Comparison of ENCODE assay signal across 23 cellular contexts in the genomic region with DNA sequence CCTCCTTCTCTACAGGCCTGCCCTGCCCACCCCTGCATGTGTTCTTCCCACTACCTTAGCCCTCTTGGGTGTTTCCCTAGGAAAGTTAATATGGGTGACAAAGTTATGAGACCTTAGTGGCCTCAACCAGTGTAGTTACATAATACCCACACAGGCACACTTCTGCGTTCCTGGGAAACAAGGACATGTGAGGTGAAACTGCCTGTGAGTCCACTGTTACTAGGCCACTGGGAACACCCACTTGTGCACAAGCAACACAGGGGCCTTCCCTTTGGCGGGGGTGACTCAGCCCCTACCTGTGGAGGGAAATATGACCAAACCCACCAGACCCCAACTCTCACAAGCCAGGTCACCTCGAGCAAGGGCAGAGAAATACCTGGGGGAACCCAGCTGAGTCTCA. TPM values are rescaled to one million over a fixed set of nuclear protein-coding genes. Genes with fewer than 3 reads are reported as not detected.
DNase-seq lines count a peak whose midpoint lies in the region; ATAC-seq and TF ChIP-seq lines count a peak whose summit lies in the region.
"Had no signal": no experiment of that assay in that cellular context is flagged by ENCODE, and none has a peak within 500 bp of the region (broad histone marks: within the 10 kb centered on the region; RNA-seq: fewer than 3 reads in every experiment).

No MANE protein-coding gene starts in this region.

- H3K36me3 ChIP-seq in Peyer's patch (peaks cover 0 to 55% (median 0%) of the 10 kb centered on the region in 3 donors), heart left ventricle (peaks cover 0 to 63% (median 58%) of the 10 kb centered on the region in 9 donors), neutrophil (peaks cover 62% of the 10 kb centered on the region), sigmoid colon (peaks cover 46 to 60% (median 52%) of the 10 kb centered on the region in 4 donors)

- H3K27ac ChIP-seq in Peyer's patch (no peak overlapping the region), heart left ventricle (peak overlapping the region in 5 of 12 donors; percentile 10 to 68 (median 45)), neutrophil (peak overlapping the region; percentile 39), sigmoid colon (peak overlapping the region in 1 of 4 donors; percentile 6)
- H3K27ac ChIP-seq: ascending aorta had no signal

- TF ChIP-seq POLR2A in Peyer's patch (IDR thresholded peaks at IDR 0.05) (no peak), heart left ventricle (IDR thresholded peaks at IDR 0.05) (no peak), sigmoid colon (IDR thresholded peaks at IDR 0.05) (no peak)

- H3K4me3 Mint-ChIP-seq in CD14-positive monocyte = no peak overlapping the region
- no peak overlapping the region for H3K4me3 Mint-ChIP-seq in activated T-helper 1 cell treated with anti-CD3 and anti-CD28 coated beads, Interleukin-12 subunit alpha, Interleukin-12 subunit beta, Interleukin-2, Interleukin-4 antibody, amounts not matched to agents 30 ng/mL and 10 ng/mL and 1 ng/mL, durations not matched to agents 14 hours and 24 hours and 36 hours
- H3K4me3 Mint-ChIP-seq: activated CD4-positive, alpha-beta memory T cell treated with anti-CD3 and anti-CD28 coated beads for 36 hours; activated naive CD4-positive, alpha-beta T cell treated with anti-CD3 and anti-CD28 coated beads, Interleukin-2, amount 10 ng/mL, durations not matched to agents 7 days and 5 days had no signal

- TF ChIP-seq CTCF in CD14-positive monocyte (IDR thresholded peaks at IDR 0.05) (no peak), Peyer's patch (IDR thresholded peaks at IDR 0.05) (no peak), heart left ventricle (IDR thresholded peaks at IDR 0.05) (no peak), neutrophil (IDR thresholded peaks at IDR 0.05) (no peak), sigmoid colon (IDR thresholded peaks at IDR 0.05) (no peak)

- H3K36me3 Mint-ChIP-seq in CD14-positive monocyte = peaks cover 57% of the 10 kb centered on the region in 2 donors
- H3K36me3 Mint-ChIP-seq in activated T-helper 1 cell treated with anti-CD3 and anti-CD28 coated beads, Interleukin-12 subunit alpha, Interleukin-12 subunit beta, Interleukin-2, Interleukin-4 antibody, amounts not matched to agents 30 ng/mL and 10 ng/mL and 1 ng/mL, durations not matched to agents 14 hours and 24 hours and 36 hours (ENCODE audit: low read depth) = peaks cover 35% of the 10 kb centered on the region

- peaks cover under 1 to 4% (median 4%) of the 10 kb centered on the region in 3 donors for H3K27me3 Mint-ChIP-seq in CD14-positive monocyte (ENCODE audit: low read depth in 3 of 3)
- no peaks in the 10 kb centered on the region for H3K27me3 Mint-ChIP-seq in activated T-helper 1 cell treated with anti-CD3 and anti-CD28 coated beads, Interleukin-12 subunit alpha, Interleukin-12 subunit beta, Interleukin-2, Interleukin-4 antibody, amounts not matched to agents 30 ng/mL and 10 ng/mL and 1 ng/mL, durations not matched to agents 14 hours and 24 hours and 36 hours (ENCODE audit: insufficient read depth)
- H3K27me3 Mint-ChIP-seq: activated CD4-positive, alpha-beta memory T cell treated with anti-CD3 and anti-CD28 coated beads for 36 hours had no signal

- H3K4me3 ChIP-seq in Peyer's patch = no peak overlapping the region
- H3K4me3 ChIP-seq in heart left ventricle = no peak overlapping the region
- H3K4me3 ChIP-seq in neutrophil (ENCODE audit: low read depth in 1 of 2, low read length in 1 of 2) = no peak overlapping the region
- no peak overlapping the region for H3K4me3 ChIP-seq in sigmoid colon
- H3K4me3 ChIP-seq: ascending aorta; BLaER1 treated with 17β-estradiol and CSF1 and Interleukin-3, amounts not matched to agents 10 nM and 100 nM; lung had no signal

- H3K27me3 ChIP-seq in Peyer's patch (no peaks in the 10 kb centered on the region), heart left ventricle (no peaks in the 10 kb centered on the region), neutrophil (no peaks in the 10 kb centered on the region), sigmoid colon (no peaks in the 10 kb centered on the region)
- H3K27me3 ChIP-seq: ascending aorta; BLaER1 treated with 17β-estradiol and CSF1 and Interleukin-3, amounts not matched to agents 10 nM and 100 nM had no signal

- H3K4me1 ChIP-seq in Peyer's patch (peaks cover 0 to 21% (median 6%) of the 10 kb centered on the region in 4 donors), heart left ventricle (peaks cover 7 to 75% (median 35%) of the 10 kb centered on the region in 12 donors), neutrophil (ENCODE audit: control insufficient read depth in 1 of 2, insufficient read depth in 1 of 2, low read depth in 1 of 2, low read length in 1 of 2) (peaks cover 14 to 16% of the 10 kb centered on the region in 2 experiments), sigmoid colon (peaks cover 0 to 9% (median 7%) of the 10 kb centered on the region in 4 donors)

- peaks cover 22% of the 10 kb centered on the region for H3K4me1 Mint-ChIP-seq in CD14-positive monocyte
- H3K4me1 Mint-ChIP-seq in activated T-helper 1 cell treated with anti-CD3 and anti-CD28 coated beads, Interleukin-12 subunit alpha, Interleukin-12 subunit beta, Interleukin-2, Interleukin-4 antibody, amounts not matched to agents 30 ng/mL and 10 ng/mL and 1 ng/mL, durations not matched to agents 14 hours and 24 hours and 36 hours (ENCODE audit: low read depth) = peaks cover 22% of the 10 kb centered on the region

- ATAC-seq in heart left ventricle (peak in 3 of 4 donors; percentile 1 to 55 (median 11)), HG02588 (IDR thresholded peaks at IDR 0.05; ENCODE audit: unreplicated experiment) (no peak)
- ATAC-seq: esophagus mucosa had no signal

- no peak for TF ChIP-seq EP300 in sigmoid colon (IDR thresholded peaks at IDR 0.05)

- intact Hi-C loops in CD14-positive monocyte (cut with micrococcal nuclease) (loop anchor here in 1 of 2 donors (10.0 kb wide), 1 partner anchor 48 kb away; no protein-coding TSS in a partner anchor), heart left ventricle (cut with DNase I) (loop anchor here in 1 of 10 donors (5.0 kb wide), 1 partner anchor 40 kb away; no protein-coding TSS in a partner anchor), sigmoid colon (cut with DNase I) (no loop called here)
- intact Hi-C loops in activated T-helper 1 cell treated with anti-CD3 and anti-CD28 coated beads, Interleukin-12 subunit alpha, Interleukin-12 subunit beta, Interleukin-2, Interleukin-4 antibody, amounts not matched to agents 30 ng/mL and 10 ng/mL and 1 ng/mL, durations not matched to agents 14 hours and 24 hours and 36 hours (cut with micrococcal nuclease) = no loop called here

- H3K27ac Mint-ChIP-seq in CD14-positive monocyte = peak overlapping the region in 5 of 7 donors; percentile 17 to 70 (median 27)
- H3K27ac Mint-ChIP-seq in activated T-helper 1 cell treated with anti-CD3 and anti-CD28 coated beads, Interleukin-12 subunit alpha, Interleukin-12 subunit beta, Interleukin-2, Interleukin-4 antibody, amounts not matched to agents 30 ng/mL and 10 ng/mL and 1 ng/mL, durations not matched to agents 14 hours and 24 hours and 36 hours = no peak overlapping the region
- H3K27ac Mint-ChIP-seq: activated CD4-positive, alpha-beta memory T cell treated with anti-CD3 and anti-CD28 coated beads for 36 hours; activated naive CD4-positive, alpha-beta T cell treated with anti-CD3 and anti-CD28 coated beads, Interleukin-2, amount 10 ng/mL, durations not matched to agents 7 days and 5 days had no signal

- WGBS in heart left ventricle, 4 donors = 53 to 90% (median 66%) methylated on average over 3 of the region's 3 CpGs
- 87 to 88% methylated on average over 3 of the region's 3 CpGs for WGBS in sigmoid colon, 2 donors

- H3K9me3 ChIP-seq in Peyer's patch = no peaks in the 10 kb centered on the region
- H3K9me3 ChIP-seq in heart left ventricle = no peaks in the 10 kb centered on the region
- no peaks in the 10 kb centered on the region for H3K9me3 ChIP-seq in neutrophil
- no peaks in the 10 kb centered on the region for H3K9me3 ChIP-seq in sigmoid colon
- H3K9me3 ChIP-seq: ascending aorta; BLaER1 treated with 17β-estradiol and CSF1 and Interleukin-3, amounts not matched to agents 10 nM and 100 nM had no signal

- no peaks in the 10 kb centered on the region for H3K9me3 Mint-ChIP-seq in CD14-positive monocyte
- no peaks in the 10 kb centered on the region for H3K9me3 Mint-ChIP-seq in activated T-helper 1 cell treated with anti-CD3 and anti-CD28 coated beads, Interleukin-12 subunit alpha, Interleukin-12 subunit beta, Interleukin-2, Interleukin-4 antibody, amounts not matched to agents 30 ng/mL and 10 ng/mL and 1 ng/mL, durations not matched to agents 14 hours and 24 hours and 36 hours
- H3K9me3 Mint-ChIP-seq: activated CD4-positive, alpha-beta memory T cell treated with anti-CD3 and anti-CD28 coated beads for 36 hours; activated naive CD4-positive, alpha-beta T cell treated with anti-CD3 and anti-CD28 coated beads, Interleukin-2, amount 10 ng/mL, durations not matched to agents 7 days and 5 days had no signal

- DNase-seq in CD14-positive monocyte (ENCODE audit: low spot score) (peak; percentile 19), Peyer's patch (peak in 2 of 3 donors; percentile 7 to 44), heart left ventricle (no peak), MV-4-11 (lab: John Stamatoyannopoulos, UW) (no peak), sigmoid colon (no peak)
- no peak for DNase-seq in activated T-helper 1 cell treated with anti-CD3 and anti-CD28 coated beads, Interleukin-12 subunit alpha, Interleukin-12 subunit beta, Interleukin-2, Interleukin-4 antibody, amounts not matched to agents 30 ng/mL and 10 ng/mL and 1 ng/mL, durations not matched to agents 14 hours and 24 hours and 36 hours (ENCODE audit: low spot score)
- DNase-seq: activated CD4-positive, alpha-beta memory T cell treated with anti-CD3 and anti-CD28 coated beads for 36 hours; activated CD4-positive, CD25-positive, alpha-beta regulatory T cell; activated naive CD4-positive, alpha-beta T cell treated with anti-CD3 and anti-CD28 coated beads, Interleukin-2, amount 10 ng/mL, durations not matched to agents 7 days and 5 days; effector CD8-positive, alpha-beta T cell; foreskin melanocyte; H7; hippocampal formation; KG1; NCI-H1694; NCI-H2227 treated with DMSO at 0.1 percent for 48 hours; right cardiac atrium had no signal

RNA-seq across cellular contexts. Expression of gene PI16, which starts 12.8 kb away (rescaled TPM):
- polyA plus RNA-seq in CD14-positive monocyte (under 1 TPM in 1 of 2 donors, not detected in 1; 0.22 TPM), heart left ventricle (10 to 100 TPM in 1 of 2 donors, 1 to 10 TPM in 1; 5.7 to 23.5 TPM), sigmoid colon (1 to 10 TPM in 2 of 3 donors, under 1 TPM in 1; 0.85 to 1.8 (median 1.2) TPM)
- total RNA-seq in Peyer's patch (1 to 10 TPM in 2 of 4 donors, not detected in 2; 1.5 to 6.2 TPM), heart left ventricle (10 to 100 TPM in 7 of 9 donors, 1 to 10 TPM in 2; 7.5 to 36.2 (median 12.1) TPM), sigmoid colon (10 to 100 TPM in 3 of 4 donors, 1 to 10 TPM in 1; 2.9 to 50.7 (median 15.4) TPM)
- total RNA-seq in activated T-helper 1 cell treated with anti-CD3 and anti-CD28 coated beads, Interleukin-12 subunit alpha, Interleukin-12 subunit beta, Interleukin-2, Interleukin-4 antibody, amounts not matched to agents 30 ng/mL and 10 ng/mL and 1 ng/mL, durations not matched to agents 14 hours and 24 hours and 36 hours = not detected in 2 replicates
- total RNA-seq: H7 had no signal

RNA-seq across cellular contexts. Expression of gene MTCH1, which starts 18.7 kb away (rescaled TPM):
- polyA plus RNA-seq in CD14-positive monocyte = 100 to 1,000 TPM; 111 to 118 TPM
- 100 to 1,000 TPM; 127 to 186 (median 158) TPM for total RNA-seq in Peyer's patch
- total RNA-seq in heart left ventricle = 100 to 1,000 TPM; 144 to 320 (median 193) TPM
- 100 to 1,000 TPM; 104 to 367 TPM for polyA plus RNA-seq in heart left ventricle
- 120 and 127 TPM in 2 replicates for total RNA-seq in activated T-helper 1 cell treated with anti-CD3 and anti-CD28 coated beads, Interleukin-12 subunit alpha, Interleukin-12 subunit beta, Interleukin-2, Interleukin-4 antibody, amounts not matched to agents 30 ng/mL and 10 ng/mL and 1 ng/mL, durations not matched to agents 14 hours and 24 hours and 36 hours
- total RNA-seq in sigmoid colon = 100 to 1,000 TPM; 163 to 198 (median 195) TPM
- 100 to 1,000 TPM; 141 to 150 (median 150) TPM for polyA plus RNA-seq in sigmoid colon

RNA-seq across cellular contexts. Expression of gene FGD2, which starts 38.2 kb away (rescaled TPM):
- 10 to 100 TPM; 25.3 to 50.0 TPM for polyA plus RNA-seq in CD14-positive monocyte
- total RNA-seq in Peyer's patch = 100 to 1,000 TPM in 1 of 4 donors, 10 to 100 TPM in 2, 1 to 10 TPM in 1; 2.5 to 292 (median 34.9) TPM
- total RNA-seq in heart left ventricle = 10 to 100 TPM in 2 of 9 donors, 1 to 10 TPM in 7; 1.4 to 45.8 (median 4.9) TPM
- 1 to 10 TPM; 4.1 to 6.9 TPM for polyA plus RNA-seq in heart left ventricle
- 0.65 and 1.5 TPM in 2 replicates for total RNA-seq in activated T-helper 1 cell treated with anti-CD3 and anti-CD28 coated beads, Interleukin-12 subunit alpha, Interleukin-12 subunit beta, Interleukin-2, Interleukin-4 antibody, amounts not matched to agents 30 ng/mL and 10 ng/mL and 1 ng/mL, durations not matched to agents 14 hours and 24 hours and 36 hours
- total RNA-seq in sigmoid colon = 10 to 100 TPM; 17.1 to 39.3 (median 21.9) TPM
- 10 to 100 TPM in 1 of 3 donors, 1 to 10 TPM in 2; 3.7 to 40.8 (median 9.0) TPM for polyA plus RNA-seq in sigmoid colon

Comparison
In these comparisons a context has a peak if more than half of its experiments do, and no peak if none do; other contexts are left out.
1. DNase-seq: peak in CD14-positive monocyte (single experiment) and Peyer's patch (2 of 3); none in heart left ventricle (0 of 5), activated T-helper 1 cell treated with anti-CD3 and anti-CD28 coated beads, Interleukin-12 subunit alpha, Interleukin-12 subunit beta, Interleukin-2, Interleukin-4 antibody, amounts not matched to agents 30 ng/mL and 10 ng/mL and 1 ng/mL, durations not matched to agents 14 hours and 24 hours and 36 hours (single experiment), MV-4-11 (single experiment) and sigmoid colon (single experiment).